ENCODE assay signal across 8 cellular contexts in genomic region chr3:158434412-158435038, GRCh38.
DNase-seq lines count a peak whose midpoint lies in the region; ATAC-seq and TF ChIP-seq lines count a peak whose summit lies in the region.

No MANE protein-coding gene starts in this region.

- H3K9me3 ChIP-seq in T-helper 17 cell (ENCODE audit: control insufficient read depth, low read length, poor library complexity, severe bottlenecking) = no peaks in the 10 kb centered on the region

- ATAC-seq in GM19043 (IDR thresholded peaks at IDR 0.05; ENCODE audit: low read depth, unreplicated experiment) (peak; percentile 83), HG03159 (IDR thresholded peaks at IDR 0.05; ENCODE audit: unreplicated experiment) (peak; percentile 87), T-helper 17 cell (no peak)

- H3K4me3 ChIP-seq in fibroblast of pulmonary artery (replicated peaks; ENCODE audit: low read depth, low read length) = no peak overlapping the region

- DNase-seq in COLO829 (ENCODE audit: low spot score) = peak; percentile 43
- DNase-seq in NCI-H226 = peak; percentile 26
- peak; percentile 30 to 39 for DNase-seq in activated CD4-positive, alpha-beta T cell treated with anti-CD3 and anti-CD28 coated beads, Interleukin-2, amount 50 U/mL, for 48 hours
- DNase-seq in fibroblast of pulmonary artery (ENCODE audit: low read depth) = peak; percentile 83
- DNase-seq in neural crest cell (ENCODE audit: low read depth, low spot score) = peak; percentile 54
- no peak for DNase-seq in T-helper 17 cell

- TF ChIP-seq CTCF in fibroblast of pulmonary artery (IDR thresholded peaks at IDR 0.05; ENCODE audit: low read length, missing control alignments) = peak; percentile 79
- peak; percentile 85 for TF ChIP-seq CTCF in neural crest cell (conservative IDR thresholded peaks at IDR 0.05)

- H3K4me3 Mint-ChIP-seq in neural crest cell (no peak overlapping the region), T-helper 17 cell (no peak overlapping the region)

- H3K4me1 Mint-ChIP-seq in neural crest cell (no peaks in the 10 kb centered on the region), T-helper 17 cell (no peaks in the 10 kb centered on the region)

- H3K9me3 Mint-ChIP-seq in neural crest cell = no peaks in the 10 kb centered on the region

- H3K27me3 Mint-ChIP-seq in neural crest cell (ENCODE audit: low read depth) (no peaks in the 10 kb centered on the region), T-helper 17 cell (no peaks in the 10 kb centered on the region)

- H3K36me3 Mint-ChIP-seq in neural crest cell (ENCODE audit: low read depth) = no peaks in the 10 kb centered on the region
- H3K36me3 Mint-ChIP-seq in T-helper 17 cell (ENCODE audit: low read depth) = peaks cover 2% of the 10 kb centered on the region

- H3K27ac Mint-ChIP-seq in neural crest cell (ENCODE audit: unreplicated experiment) = no peak overlapping the region
- no peak overlapping the region for H3K27ac Mint-ChIP-seq in T-helper 17 cell

Comparison
In these comparisons a context has a peak if more than half of its experiments do, and no peak if none do; other contexts are left out.
1. DNase-seq: peak in COLO829 (single experiment), NCI-H226 (single experiment), activated CD4-positive, alpha-beta T cell treated with anti-CD3 and anti-CD28 coated beads, Interleukin-2, amount 50 U/mL, for 48 hours (2 of 2), fibroblast of pulmonary artery (single experiment) and neural crest cell (single experiment); none in T-helper 17 cell (0 of 3).